In the genomic region with DNA sequence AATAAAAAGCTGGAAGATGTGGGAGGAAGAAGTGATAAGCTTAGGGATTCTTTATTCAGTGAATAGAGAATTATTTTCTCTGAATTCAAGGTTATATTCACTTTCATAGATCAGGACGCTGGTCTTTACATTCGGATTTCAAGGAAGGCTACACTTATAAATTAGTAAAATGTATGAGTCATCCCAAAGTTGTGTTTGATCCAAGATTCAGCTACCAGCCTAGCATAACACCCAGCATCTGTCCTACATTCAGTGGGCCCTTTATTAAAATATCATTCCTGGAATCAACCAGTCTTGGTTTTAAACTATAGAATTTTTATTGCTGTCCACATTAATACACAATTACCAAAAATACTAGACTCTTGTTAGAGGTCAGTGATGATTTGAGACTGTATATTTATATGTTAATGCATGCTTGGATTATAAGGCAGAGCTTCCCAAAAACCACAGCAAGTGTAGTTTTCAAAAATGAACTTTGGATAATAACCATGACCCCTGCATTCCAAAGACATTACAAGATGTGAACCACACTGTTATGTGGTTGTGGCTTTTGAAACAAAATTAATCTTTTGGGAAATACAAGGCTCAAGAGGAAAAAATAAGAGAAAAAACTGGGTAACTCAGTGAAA, we compare ENCODE assay signal across 14 cellular contexts.
A peak's percentile ranks its signal among the peaks of the same experiment; 100 is the strongest.
DNase-seq lines count a peak whose midpoint lies in the region; TF ChIP-seq lines count a peak whose summit lies in the region.
"Had no signal": no experiment of that assay in that cellular context is flagged by ENCODE, and none has a peak within 500 bp of the region (broad histone marks: within the 10 kb centered on the region; RNA-seq: fewer than 3 reads in every experiment).

No MANE protein-coding gene starts in this region.

- TF ChIP-seq POLR2A in thyroid gland (IDR thresholded peaks at IDR 0.05) = no peak

- H3K27ac ChIP-seq in osteoblast (ENCODE audit: low read depth, low read length) (no peak overlapping the region), thyroid gland (peak overlapping the region in 1 of 3 donors; percentile 6)
- H3K27ac ChIP-seq: hepatocyte had no signal

- no peaks in the 10 kb centered on the region for H3K79me2 ChIP-seq in osteoblast (ENCODE audit: insufficient read depth, low read length)
- H3K79me2 ChIP-seq: hepatocyte had no signal

- peaks cover 22% of the 10 kb centered on the region for H3K4me1 ChIP-seq in osteoblast (ENCODE audit: insufficient read depth, low read length)
- peaks cover 0 to 4% of the 10 kb centered on the region in 2 donors for H3K4me1 ChIP-seq in thyroid gland
- H3K4me1 ChIP-seq: uterus had no signal

- no peak overlapping the region for H2AFZ ChIP-seq in osteoblast (ENCODE audit: low read length)
- H2AFZ ChIP-seq: hepatocyte had no signal

- no peaks in the 10 kb centered on the region for H3K9me3 ChIP-seq in osteoblast (ENCODE audit: low read depth, low read length)
- H3K9me3 ChIP-seq in thyroid gland = no peaks in the 10 kb centered on the region
- H3K9me3 ChIP-seq: uterus had no signal

- peaks cover 31% of the 10 kb centered on the region for H3K27me3 ChIP-seq in osteoblast (ENCODE audit: insufficient read depth, low read length)
- H3K27me3 ChIP-seq in thyroid gland = no peaks in the 10 kb centered on the region
- H3K27me3 ChIP-seq: hepatocyte, uterus had no signal

- H3K4me3 ChIP-seq in osteoblast (ENCODE audit: insufficient read depth, low read length) = no peak overlapping the region
- H3K4me3 ChIP-seq in thyroid gland (replicated peaks in 1 of 3) = no peak overlapping the region
- H3K4me3 ChIP-seq: hepatocyte, K562, uterus had no signal

- H3K36me3 ChIP-seq in osteoblast (ENCODE audit: insufficient read depth, low read length) (no peaks in the 10 kb centered on the region), thyroid gland (no peaks in the 10 kb centered on the region)
- H3K36me3 ChIP-seq: uterus had no signal

- H3K4me2 ChIP-seq in osteoblast (ENCODE audit: insufficient read depth, low read length) = no peak overlapping the region
- H3K4me2 ChIP-seq: hepatocyte had no signal

- 75 to 84% methylated on average over 2 of the region's 2 CpGs for WGBS in thyroid gland, 2 donors

- DNase-seq in Ammon's horn (ENCODE audit: low spot score) (peak; percentile 7), LHCN-M2 (ENCODE audit: low read depth) (peak; percentile 64), dedifferentiated amniotic fluid mesenchymal stem cell (ENCODE audit: extremely low spot score) (peak; percentile 52), osteoblast (ENCODE audit: insufficient read length, low spot score, missing footprints) (peak; percentile 27), HUDEP-2 (lab: John Stamatoyannopoulos, UW; ENCODE audit: unreplicated experiment in 76 of 76) (no peak), CD1c-positive myeloid dendritic cell (ENCODE audit: extremely low spot score) (no peak), thyroid gland (no peak), NCI-H345 (lab: John Stamatoyannopoulos, UW) (no peak)
- DNase-seq: activated CD4-positive, alpha-beta memory T cell treated with anti-CD3 and anti-CD28 coated beads, Interleukin-2, amount 10 ng/mL, durations not matched to agents 7 days and 5 days; activated naive CD4-positive, alpha-beta T cell treated with anti-CD3 and anti-CD28 coated beads for 36 hours; CD4-positive, CD25-positive, alpha-beta regulatory T cell; uterus had no signal

- H4K20me1 ChIP-seq in osteoblast (ENCODE audit: insufficient read depth, low read length) = no peaks in the 10 kb centered on the region

- intact Hi-C loops in thyroid gland (cut with DNase I) = no loop called here

- TF ChIP-seq CTCF in osteoblast (IDR thresholded peaks at IDR 0.05; ENCODE audit: extremely low read depth, low read depth, low read length) (no peak), thyroid gland (IDR thresholded peaks at IDR 0.05) (no peak)

Comparison
In these comparisons a context has a peak if more than half of its experiments do, and no peak if none do; other contexts are left out.
1. DNase-seq: peak in Ammon's horn (single experiment), LHCN-M2 (single experiment), dedifferentiated amniotic fluid mesenchymal stem cell (single experiment) and osteoblast (single experiment); none in HUDEP-2 (0 of 76), CD1c-positive myeloid dendritic cell (single experiment), thyroid gland (0 of 2) and NCI-H345 (single experiment).